27 cellular contexts compared by ENCODE assay signal in the genomic region with DNA sequence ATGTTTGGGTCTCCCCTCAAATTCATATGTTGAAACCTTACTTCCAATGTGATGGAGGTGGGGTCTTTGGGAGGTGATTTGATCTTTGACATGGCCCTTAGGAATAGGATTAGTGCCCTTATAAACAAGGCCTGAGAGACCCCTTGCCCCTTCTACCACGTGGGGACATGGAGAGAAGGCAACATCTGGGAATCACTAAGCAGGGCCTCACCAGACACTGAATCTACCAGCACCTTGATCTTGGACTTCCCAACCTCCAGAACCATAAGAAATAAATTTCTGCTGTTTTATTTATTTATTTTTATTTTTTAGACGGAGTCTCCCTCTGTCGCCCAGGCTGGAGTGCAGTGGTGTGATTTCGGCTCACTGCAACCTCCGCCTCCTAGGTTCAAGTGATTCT.
"Had no signal": no experiment of that assay in that cellular context is flagged by ENCODE, and none has a peak within 500 bp of the region (broad histone marks: within the 10 kb centered on the region; RNA-seq: fewer than 3 reads in every experiment).

No MANE protein-coding gene starts in this region.

- DNase-seq: stimulated activated CD4-positive, alpha-beta T cell treated with anti-CD3 and anti-CD28 coated beads, Interleukin-2, amount 100 ng/mL, for 48 hours; stimulated activated CD4-positive, alpha-beta T cell treated with anti-CD3 and anti-CD28 coated beads, Interleukin-4, amount 100 ng/mL, for 1 hour; stimulated activated CD4-positive, alpha-beta T cell treated with anti-CD3 and anti-CD28 coated beads, Interleukin-4, amount 100 ng/mL, for 24 hours; stimulated activated CD4-positive, alpha-beta T cell treated with anti-CD3 and anti-CD28 coated beads, Interleukin-4, amount 100 ng/mL, for 4 hours; stimulated activated CD8-positive, alpha-beta memory T cell treated with anti-CD3 and anti-CD28 coated beads, Interleukin-4, amount 100 ng/mL, for 48 hours; stimulated activated naive B cell treated with anti-CD40 and anti-IgM and Interleukin-4, amounts not matched to agents 10 μg/mL and 1 μg/mL and 100 μg/mL, for 72 hours; stimulated activated naive CD4-positive, alpha-beta T cell; stimulated activated naive CD4-positive, alpha-beta T cell treated with Interleukin-2 at 50 U/mL for 16 hours; stimulated activated naive CD8-positive, alpha-beta T cell treated with anti-CD3 and anti-CD28 coated beads, Interleukin-15, amount 100 ng/mL, for 72 hours; stimulated activated naive CD8-positive, alpha-beta T cell treated with anti-CD3 and anti-CD28 coated beads, Interleukin-15, Interleukin-2, amounts not matched to agents 100 U/mL and 50 U/mL, for 24 hours; stomach; substantia nigra; testis; tibial artery; transverse colon; trophoblast cell; upper lobe of left lung; upper lobe of right lung; uterus had no signal

- H3K27ac ChIP-seq: stomach, suprapubic skin, testis, thoracic aorta, thyroid gland, tibial artery, tibial nerve, transverse colon, upper lobe of left lung, upper lobe of right lung, uterus, vagina had no signal

- H3K4me1 ChIP-seq: suprapubic skin, testis, thyroid gland, tibial artery, tibial nerve, transverse colon, upper lobe of left lung, upper lobe of right lung, uterus, vagina had no signal

- H3K27me3 ChIP-seq: stomach, testis, thyroid gland, tibial nerve, transverse colon, upper lobe of left lung, upper lobe of right lung, uterus, vagina had no signal

- H3K4me3 ChIP-seq: stomach, suprapubic skin, testis, thoracic aorta, thyroid gland, tibial artery, tibial nerve, transverse colon, upper lobe of left lung, upper lobe of right lung, uterus, vagina had no signal

- H3K36me3 ChIP-seq: suprapubic skin, thoracic aorta, thyroid gland, tibial artery, tibial nerve, uterus, vagina had no signal

- ATAC-seq: stimulated activated effector memory CD8-positive, alpha-beta T cell treated with anti-CD3 and anti-CD28 coated beads, Interleukin-12 subunit alpha, Interleukin-12 subunit beta, amount 100 ng/mL, for 72 hours; stimulated activated memory B cell treated with anti-CD40 and anti-IgM and Interleukin-4, amounts not matched to agents 10 μg/mL and 1 μg/mL and 100 μg/mL, for 72 hours; stimulated activated naive B cell treated with anti-CD40 and anti-IgM and Interleukin-4, amounts not matched to agents 10 μg/mL and 1 μg/mL and 100 μg/mL, for 72 hours; stimulated activated naive CD8-positive, alpha-beta T cell treated with anti-CD3 and anti-CD28 coated beads, Interleukin-15, amount 100 ng/mL, for 72 hours; stimulated activated naive CD8-positive, alpha-beta T cell treated with anti-CD3 and anti-CD28 coated beads, Interleukin-15, Interleukin-2, amounts not matched to agents 100 U/mL and 50 U/mL, for 24 hours; upper lobe of right lung had no signal

- H3K9me3 ChIP-seq: stomach, suprapubic skin, testis, thoracic aorta, thyroid gland, transverse colon, upper lobe of left lung, upper lobe of right lung, uterus, vagina had no signal

- FAIRE-seq: urothelium cell line had no signal
